ENCODE assay signal across 14 cellular contexts in the genomic region with DNA sequence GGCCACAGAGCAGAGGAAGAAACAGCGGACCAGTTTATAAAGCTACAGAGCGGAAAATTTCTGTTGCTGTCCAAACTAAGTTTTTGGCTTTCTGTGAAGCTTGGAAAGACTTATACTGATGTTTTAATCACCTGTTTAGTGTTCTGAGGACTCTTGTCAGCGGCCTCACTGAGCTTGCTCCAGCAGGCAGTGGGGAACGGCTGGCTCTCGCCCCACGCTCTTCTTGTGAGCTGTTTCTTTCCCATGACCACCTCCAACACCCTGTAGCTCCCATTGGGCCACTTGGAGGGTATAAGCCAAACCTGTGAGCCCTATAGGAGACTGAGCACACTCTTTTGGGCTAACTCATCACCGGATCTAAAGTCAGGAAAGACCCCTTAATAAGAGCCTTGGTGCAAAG. TPM values are rescaled to one million over a fixed set of nuclear protein-coding genes. Genes with fewer than 3 reads are reported as not detected.
A peak's percentile ranks its signal among the peaks of the same experiment; 100 is the strongest.
DNase-seq lines count a peak whose midpoint lies in the region; ATAC-seq, FAIRE-seq and TF ChIP-seq lines count a peak whose summit lies in the region.
"Had no signal": no experiment of that assay in that cellular context is flagged by ENCODE, and none has a peak within 500 bp of the region (broad histone marks: within the 10 kb centered on the region; RNA-seq: fewer than 3 reads in every experiment).

No MANE protein-coding gene starts in this region.

- peaks cover 12% of the 10 kb centered on the region for H3K36me3 Mint-ChIP-seq in astrocyte (ENCODE audit: low read depth, unreplicated experiment)
- peaks cover 11% of the 10 kb centered on the region for H3K36me3 Mint-ChIP-seq in nephron (ENCODE audit: low read depth)
- H3K36me3 Mint-ChIP-seq in activated T-helper 17 cell treated with anti-CD3 and anti-CD28 coated beads, Interleukin-2, amount 50 U/mL, for 72 hours (ENCODE audit: low read depth) = peaks cover 37% of the 10 kb centered on the region

- BruUV-seq in PC-3 (replicated peaks; lab: Mats Ljungman, UMichigan) = no TSS peak

- no peak overlapping the region for H3K4me3 Mint-ChIP-seq in astrocyte (ENCODE audit: unreplicated experiment)
- peak overlapping the region in 1 of 3 experiments; percentile 23 for H3K4me3 Mint-ChIP-seq in nephron
- H3K4me3 Mint-ChIP-seq in activated T-helper 17 cell treated with anti-CD3 and anti-CD28 coated beads, Interleukin-2, amount 50 U/mL, for 72 hours = no peak overlapping the region

- H2AFZ ChIP-seq in PC-3 (ENCODE audit: low read length) (no peak overlapping the region), astrocyte (ENCODE audit: low read depth, low read length) (no peak overlapping the region)

- no peaks in the 10 kb centered on the region for H4K20me1 ChIP-seq in PC-3 (ENCODE audit: low read length)
- no peaks in the 10 kb centered on the region for H4K20me1 ChIP-seq in astrocyte (ENCODE audit: insufficient read depth, low read length)

- no peaks in the 10 kb centered on the region for H3K79me2 ChIP-seq in PC-3 (ENCODE audit: low read length)
- no peaks in the 10 kb centered on the region for H3K79me2 ChIP-seq in astrocyte (ENCODE audit: insufficient read depth, low read length)

- intact Hi-C loops in PC-3 (cut with micrococcal nuclease) = no loop called here
- intact Hi-C loops in thyroid gland (cut with DNase I) = no loop called here

- H3K4me3 ChIP-seq in PC-3 (ENCODE audit: low read length) (no peak overlapping the region), astrocyte (ENCODE audit: insufficient read depth, low read depth, low read length) (no peak overlapping the region), thyroid gland (replicated peaks in 1 of 3) (no peak overlapping the region)
- H3K4me3 ChIP-seq: MG63 had no signal

- H3K36me3 ChIP-seq in PC-3 (ENCODE audit: low read depth, low read length) (no peaks in the 10 kb centered on the region), astrocyte (ENCODE audit: insufficient read depth, low read length) (no peaks in the 10 kb centered on the region), thyroid gland (no peaks in the 10 kb centered on the region)
- H3K36me3 ChIP-seq: MG63 had no signal

- H3K27me3 Mint-ChIP-seq in astrocyte (ENCODE audit: low read depth, unreplicated experiment) (no peaks in the 10 kb centered on the region), nephron (ENCODE audit: low read depth) (no peaks in the 10 kb centered on the region)
- H3K27me3 Mint-ChIP-seq in activated T-helper 17 cell treated with anti-CD3 and anti-CD28 coated beads, Interleukin-2, amount 50 U/mL, for 72 hours = no peaks in the 10 kb centered on the region

- no peaks in the 10 kb centered on the region for H3K27me3 ChIP-seq in PC-3 (ENCODE audit: low read length)
- no peaks in the 10 kb centered on the region for H3K27me3 ChIP-seq in astrocyte (ENCODE audit: insufficient read depth, low read length)
- H3K27me3 ChIP-seq in thyroid gland = no peaks in the 10 kb centered on the region
- H3K27me3 ChIP-seq: MG63 had no signal

- H3K4me2 ChIP-seq in PC-3 (ENCODE audit: low read length) (no peak overlapping the region), astrocyte (ENCODE audit: low read length) (peak overlapping the region; percentile 3)
- H3K4me2 ChIP-seq: KMS-11 had no signal

- no peaks in the 10 kb centered on the region for H3K9me2 ChIP-seq in PC-3 (replicated peaks; ENCODE audit: low read length)

- POLR2A ChIA-PET in PC-3 (lab: Charles Lee; ENCODE audit: unreplicated experiment) = interaction anchor here (0.6 to 0.7 kb wide), 2 partner anchors 41 to 69 kb away, joined by 4 to 10 read pairs; no protein-coding TSS in a partner anchor

- H3K4me1 ChIP-seq in PC-3 (ENCODE audit: insufficient read depth, low read length) (peaks cover 26% of the 10 kb centered on the region), astrocyte (ENCODE audit: insufficient read depth, low read length) (peaks cover 11% of the 10 kb centered on the region), thyroid gland (peaks cover 47 to 66% of the 10 kb centered on the region in 2 donors)

- H3K9ac ChIP-seq in PC-3 (ENCODE audit: low read length) (no peak overlapping the region), astrocyte (ENCODE audit: low read length) (peak overlapping the region; percentile 27)
- H3K9ac ChIP-seq: KMS-11 had no signal

- TF ChIP-seq CTCF in PC-3 (conservative IDR thresholded peaks at IDR 0.05; ENCODE audit: low read depth, low read length) = no peak
- no peak for TF ChIP-seq CTCF in astrocyte (IDR thresholded peaks at IDR 0.05; ENCODE audit: insufficient read depth, low read depth, low read length)
- no peak for TF ChIP-seq CTCF in nephron (IDR thresholded peaks at IDR 0.05; ENCODE audit: unreplicated experiment in 3 of 3)
- no peak for TF ChIP-seq CTCF in thyroid gland (IDR thresholded peaks at IDR 0.05)

- 43 to 49% methylated on average over 7 of the region's 7 CpGs for WGBS in thyroid gland, 2 donors

- H3K9me3 ChIP-seq in PC-3 (ENCODE audit: low read length) (no peaks in the 10 kb centered on the region), astrocyte (ENCODE audit: insufficient read depth, low read depth, low read length) (no peaks in the 10 kb centered on the region), thyroid gland (no peaks in the 10 kb centered on the region)
- H3K9me3 ChIP-seq: MG63 had no signal

- H3K27ac ChIP-seq in PC-3 (ENCODE audit: low read length) (peak overlapping the region; percentile 22; the same call in 1 of the 2 replicates), astrocyte (ENCODE audit: low read depth, low read length) (peak overlapping the region; percentile 58), thyroid gland (peak overlapping the region; percentile 69 to 88 (median 70))
- H3K27ac ChIP-seq: KMS-11 had no signal

- ATAC-seq in PC-3 (no peak), HG03342 (IDR thresholded peaks at IDR 0.05; ENCODE audit: unreplicated experiment) (no peak)
- no peak for ATAC-seq in activated T-helper 17 cell treated with anti-CD3 and anti-CD28 coated beads, Interleukin-2, amount 50 U/mL, for 72 hours (replicated peaks)
- ATAC-seq: HepG2, Right ventricle myocardium inferior had no signal

- DNase-seq in PC-3 (no peak), astrocyte (ENCODE audit: low read depth) (no peak), thyroid gland (peak; percentile 86), NOMO-1 treated with DMSO at 0.1 percent for 48 hours (lab: John Stamatoyannopoulos, UW; ENCODE audit: unreplicated experiment) (no peak)
- DNase-seq: DMS 273 treated with DMSO at 0.1 percent for 48 hours, NCI-H1092 treated with DMSO at 0.1 percent for 48 hours, NCI-H187 treated with DMSO at 0.1 percent for 48 hours had no signal

- H3K4me1 Mint-ChIP-seq in astrocyte (ENCODE audit: low read depth, unreplicated experiment) (peaks cover 26% of the 10 kb centered on the region), nephron (peaks cover 41% of the 10 kb centered on the region)
- peaks cover 12% of the 10 kb centered on the region for H3K4me1 Mint-ChIP-seq in activated T-helper 17 cell treated with anti-CD3 and anti-CD28 coated beads, Interleukin-2, amount 50 U/mL, for 72 hours

- FAIRE-seq in astrocyte (lab: Jason Lieb, UNC) = no peak
- FAIRE-seq: HepG2 had no signal

- H3K27ac Mint-ChIP-seq in astrocyte (ENCODE audit: unreplicated experiment) = no peak overlapping the region
- peak overlapping the region in 2 of 3 experiments; percentile 88 for H3K27ac Mint-ChIP-seq in nephron
- H3K27ac Mint-ChIP-seq in activated T-helper 17 cell treated with anti-CD3 and anti-CD28 coated beads, Interleukin-2, amount 50 U/mL, for 72 hours = no peak overlapping the region

- H3F3A ChIP-seq in PC-3 (ENCODE audit: low read length, unreplicated experiment) = no peaks in the 10 kb centered on the region

- H3K9me3 Mint-ChIP-seq in astrocyte (ENCODE audit: unreplicated experiment) = no peaks in the 10 kb centered on the region
- no peaks in the 10 kb centered on the region for H3K9me3 Mint-ChIP-seq in nephron
- H3K9me3 Mint-ChIP-seq in activated T-helper 17 cell treated with anti-CD3 and anti-CD28 coated beads, Interleukin-2, amount 50 U/mL, for 72 hours = no peaks in the 10 kb centered on the region

- CTCF ChIA-PET in PC-3 (lab: Charles Lee) = no interaction called here

- TF ChIP-seq POLR2A in thyroid gland (IDR thresholded peaks at IDR 0.05) = peak in 1 of 2 donors; percentile 13

RNA-seq across cellular contexts. Expression of a gene that starts 48.6 kb away (rescaled TPM):
- total RNA-seq in PC-3 (2014; rRNA removed) (2.0 and 4.4 TPM in 2 replicates), astrocyte (9.0 and 14.5 TPM in 2 replicates), thyroid gland (10 to 100 TPM; 13.3 to 23.2 (median 18.3) TPM)
- 10 to 100 TPM; 22.8 to 24.4 TPM for total RNA-seq in activated T-helper 17 cell treated with anti-CD3 and anti-CD28 coated beads, Interleukin-2, amount 50 U/mL, for 72 hours

Comparison
In these comparisons a context has a peak if more than half of its experiments do, and no peak if none do; other contexts are left out.
1. DNase-seq: peak in thyroid gland (2 of 2); none in PC-3 (single experiment), astrocyte (single experiment) and NOMO-1 treated with DMSO at 0.1 percent for 48 hours (single experiment).
2. H3K27ac Mint-ChIP-seq: peak in nephron (2 of 3); none in astrocyte (single experiment) and activated T-helper 17 cell treated with anti-CD3 and anti-CD28 coated beads, Interleukin-2, amount 50 U/mL, for 72 hours (single experiment).
3. Peak in every context shown above with its lines, with median percentiles within 50 percentile points of each other: H3K27ac ChIP-seq.